In the genomic region with DNA sequence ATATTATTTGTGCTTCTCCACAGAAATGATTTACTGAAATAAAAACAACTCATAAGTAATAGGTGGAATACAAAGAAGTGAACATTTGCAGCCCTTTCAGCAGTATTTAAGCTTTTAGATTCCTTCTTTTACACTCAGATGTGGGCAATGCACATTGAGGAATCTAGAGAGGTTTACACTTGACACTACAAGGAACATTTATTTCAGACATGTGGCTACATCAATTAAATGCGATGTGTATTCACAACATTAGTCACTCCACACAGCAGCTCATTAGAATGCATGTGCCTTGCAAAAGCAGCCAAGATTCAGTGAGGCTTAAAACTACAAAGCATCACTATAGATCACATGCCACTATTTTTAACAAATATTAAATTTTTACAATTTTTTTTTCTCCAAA, we compare ENCODE assay signal across 23 cellular contexts.
A peak's percentile ranks its signal among the peaks of the same experiment; 100 is the strongest.
DNase-seq lines count a peak whose midpoint lies in the region; ATAC-seq, FAIRE-seq and TF ChIP-seq lines count a peak whose summit lies in the region.
"Had no signal": no experiment of that assay in that cellular context is flagged by ENCODE, and none has a peak within 500 bp of the region (broad histone marks: within the 10 kb centered on the region; RNA-seq: fewer than 3 reads in every experiment).

No MANE protein-coding gene starts in this region.

- TF ChIP-seq EP300 in H1 (IDR thresholded peaks at IDR 0.05; ENCODE audit: borderline replicate concordance in 1 of 2, low read depth in 2 of 2, low read length in 2 of 2), result no peak
- TF ChIP-seq EP300 in ovary (IDR thresholded peaks at IDR 0.05), result no peak

- H4K20me1 ChIP-seq in H1 (replicated peaks in 1 of 2; ENCODE audit: control insufficient read depth in 1 of 2, insufficient read depth in 2 of 2, low read length in 2 of 2), result no peaks in the 10 kb centered on the region

- POLR2A ChIA-PET in H1 (lab: Charles Lee; ENCODE audit: partially characterized antibody), result no interaction called here

- no peak overlapping the region for H3K56ac ChIP-seq in H1 (replicated peaks; ENCODE audit: insufficient read length, low read depth, low read length)

- FAIRE-seq in H1 (lab: Jason Lieb, UNC), result no peak
- FAIRE-seq: endometrium had no signal

- H3K4me1 ChIP-seq in H1 (replicated peaks in 1 of 4; ENCODE audit: control insufficient read depth in 3 of 4, insufficient read depth in 4 of 4, low read length in 3 of 4), result peaks cover 0 to 6% (median 3%) of the 10 kb centered on the region in 4 experiments; a peak in 2 of 7 replicates
- H3K4me1 ChIP-seq in ovary (ENCODE audit: insufficient read depth), result no peaks in the 10 kb centered on the region

- no peak overlapping the region for H2BK12ac ChIP-seq in H1 (ENCODE audit: low read depth, low read length)

- ATAC-seq in GM21737 (IDR thresholded peaks at IDR 0.05; ENCODE audit: unreplicated experiment), result no peak
- ATAC-seq in GM21576 (IDR thresholded peaks at IDR 0.05; ENCODE audit: unreplicated experiment), result no peak
- ATAC-seq: gastroesophageal sphincter; left ventricle myocardium superior; stimulated activated memory B cell treated with anti-CD40 and anti-IgM and Interleukin-4, amounts not matched to agents 10 μg/mL and 1 μg/mL and 100 μg/mL, for 72 hours had no signal

- H3K27me3 ChIP-seq in H1 (replicated peaks in 1 of 4; ENCODE audit: control insufficient read depth in 3 of 4, extremely low read depth in 1 of 4, insufficient read depth in 3 of 4, low read length in 3 of 4), result no peaks in the 10 kb centered on the region
- H3K27me3 ChIP-seq in ovary, result no peaks in the 10 kb centered on the region
- H3K27me3 ChIP-seq: gastroesophageal sphincter, spleen had no signal

- peaks cover 8% of the 10 kb centered on the region for H3K9me3 Mint-ChIP-seq in activated T-cell treated with anti-CD3 and anti-CD28 coated beads, Interleukin-2, amount 50 U/mL, for 24 hours
- H3K9me3 Mint-ChIP-seq: H9 had no signal

- H3K27ac ChIP-seq in H1 (ENCODE audit: low read depth, low read length) (no peak overlapping the region), ovary (no peak overlapping the region)
- H3K27ac ChIP-seq: gastroesophageal sphincter, spleen had no signal

- no peak overlapping the region for H3K23ac ChIP-seq in H1 (ENCODE audit: insufficient read length)

- no peaks in the 10 kb centered on the region for H3K27me3 Mint-ChIP-seq in activated T-cell treated with anti-CD3 and anti-CD28 coated beads, Interleukin-2, amount 50 U/mL, for 24 hours
- H3K27me3 Mint-ChIP-seq: stimulated activated memory B cell treated with anti-CD40 and anti-IgM and Interleukin-4, amounts not matched to agents 10 μg/mL and 1 μg/mL and 100 μg/mL, for 72 hours had no signal

- TF ChIP-seq RAD21 in H1 (IDR thresholded peaks at IDR 0.05 in 1 of 2, conservative IDR thresholded peaks at IDR 0.05 in 1 of 2; ENCODE audit: low read depth in 2 of 2, low read length in 2 of 2), result no peak

- no peak overlapping the region for H2AK5ac ChIP-seq in H1 (ENCODE audit: low read depth, low read length)

- peaks cover 2% of the 10 kb centered on the region; the same call in 1 of the 2 replicates for H3K23me2 ChIP-seq in H1 (ENCODE audit: low read depth, low read length)

- H3K27ac Mint-ChIP-seq in activated T-cell treated with anti-CD3 and anti-CD28 coated beads, Interleukin-2, amount 50 U/mL, for 24 hours, result peak overlapping the region; percentile 35
- H3K27ac Mint-ChIP-seq: stimulated activated memory B cell treated with anti-CD40 and anti-IgM and Interleukin-4, amounts not matched to agents 10 μg/mL and 1 μg/mL and 100 μg/mL, for 72 hours; T-helper 1 cell treated with Interleukin-12 subunit alpha and Interleukin-12 subunit beta and Interleukin-4 antibody, amounts not matched to agents 30 μg/mL and 1 μg/mL, for 36 hours had no signal

- H2AFZ ChIP-seq in H1 (ENCODE audit: low read length), result no peak overlapping the region

- H3K4ac ChIP-seq in H1 (replicated peaks; ENCODE audit: insufficient read length, low read depth, low read length), result peak overlapping the region; percentile 66

- H3K4me3 ChIP-seq in H1 (ENCODE audit: extremely low read depth in 1 of 4, insufficient read depth in 2 of 4, low read depth in 3 of 4, low read length in 4 of 4) (no peak overlapping the region), ovary (no peak overlapping the region)
- H3K4me3 ChIP-seq: gastroesophageal sphincter, spleen had no signal

- no peaks in the 10 kb centered on the region for H3K79me2 ChIP-seq in H1 (ENCODE audit: control insufficient read depth in 1 of 2, insufficient read depth in 2 of 2, low read length in 2 of 2)

- no peak overlapping the region for H4K91ac ChIP-seq in H1 (replicated peaks; ENCODE audit: insufficient read length, low read length)

- H2BK20ac ChIP-seq in H1 (ENCODE audit: low read length), result no peak overlapping the region

- no peak overlapping the region for H2BK5ac ChIP-seq in H1 (ENCODE audit: low read depth, low read length)

- no peak overlapping the region for H3K9ac ChIP-seq in H1 (replicated peaks in 1 of 4; ENCODE audit: extremely low read depth in 1 of 4, low read depth in 3 of 4, low read length in 3 of 4)

- H3K18ac ChIP-seq in H1 (ENCODE audit: extremely low read depth, low read length), result no peak overlapping the region

- intact Hi-C loops in ovary (cut with DNase I), result no loop called here

- no peak overlapping the region for H2BK120ac ChIP-seq in H1 (replicated peaks; ENCODE audit: low read depth, low read length)

- no peaks in the 10 kb centered on the region for H3K79me1 ChIP-seq in H1 (ENCODE audit: low read depth, low read length)

- CTCF ChIA-PET in H1 (lab: Charles Lee; ENCODE audit: partially characterized antibody), result interaction anchor here (1.0 to 1.4 kb wide), 2 partner anchors 11 to 48 kb away, joined by 3 read pairs; no protein-coding TSS in a partner anchor

- peaks cover 61% of the 10 kb centered on the region for H3K36me3 Mint-ChIP-seq in activated T-cell treated with anti-CD3 and anti-CD28 coated beads, Interleukin-2, amount 50 U/mL, for 24 hours (ENCODE audit: low read depth)
- H3K36me3 Mint-ChIP-seq: stimulated activated memory B cell treated with anti-CD40 and anti-IgM and Interleukin-4, amounts not matched to agents 10 μg/mL and 1 μg/mL and 100 μg/mL, for 72 hours had no signal

- no peak for TF ChIP-seq CTCF in H1 (IDR thresholded peaks at IDR 0.05; ENCODE audit: control extremely low read depth in 1 of 3, insufficient read depth in 1 of 3, low read depth in 1 of 3, low read length in 3 of 3)
- no peak for TF ChIP-seq CTCF in ovary (IDR thresholded peaks at IDR 0.05)

- no peak overlapping the region for H3K14ac ChIP-seq in H1 (ENCODE audit: insufficient read length)

- WGBS in H1 (ENCODE audit: extremely low coverage in 1 of 2, insufficient coverage in 1 of 2, insufficient read length in 1 of 2, insufficient replicate concordance in 2 of 2, low coverage in 1 of 2, low lambda C conversion rate in 2 of 2, missing lambda C conversion rate in 1 of 2), 2 experiments, result 83% methylated on average over 1 of the region's 1 CpG; no CpG with 5 or more reads in 1 of the 2 experiments
- 39 to 51% (median 43%) methylated on average over 1 of the region's 1 CpG for WGBS in ovary, 3 donors

- no peak for DNase-seq in activated T-cell treated with anti-CD3 and anti-CD28 coated beads, Interleukin-2, amount 50 U/mL, for 24 hours
- DNase-seq in activated T-cell treated with anti-CD3 and anti-CD28 coated beads for 4 hours, result no peak
- peak; percentile 61 for DNase-seq in LHCN-M2 (ENCODE audit: low read depth)
- no peak for DNase-seq in H1 (ENCODE audit: low read depth in 1 of 2, low spot score in 2 of 2)
- DNase-seq in renal cortical epithelial cell (ENCODE audit: low read depth), result peak; percentile 90
- DNase-seq in ovary, result no peak
- DNase-seq: activated CD4-positive, CD25-positive, alpha-beta regulatory T cell; activated CD8-positive, alpha-beta memory T cell treated with anti-CD3 and anti-CD28 coated beads, Interleukin-2, amount 50 U/mL, for 48 hours; Caco-2; cerebellar nuclear complex; H9; Karpas-422; left ventricle myocardium superior; NCI-H1436; NCI-H345; SHP77; spleen had no signal

- H4K5ac ChIP-seq in H1 (ENCODE audit: insufficient read length, low read depth, low read length), result no peak overlapping the region

- H3K4me2 ChIP-seq in H1 (ENCODE audit: insufficient read depth in 1 of 2, low read depth in 2 of 2, low read length in 2 of 2), result no peak overlapping the region

- H3K36me3 ChIP-seq in H1 (ENCODE audit: control insufficient read depth in 2 of 4, insufficient read depth in 4 of 4, low read length in 3 of 4) (no peaks in the 10 kb centered on the region), ovary (no peaks in the 10 kb centered on the region)
- H3K36me3 ChIP-seq: gastroesophageal sphincter, spleen had no signal

- H3K4me3 Mint-ChIP-seq in activated T-cell treated with anti-CD3 and anti-CD28 coated beads, Interleukin-2, amount 50 U/mL, for 24 hours, result no peak overlapping the region
- H3K4me3 Mint-ChIP-seq: H9; stimulated activated memory B cell treated with anti-CD40 and anti-IgM and Interleukin-4, amounts not matched to agents 10 μg/mL and 1 μg/mL and 100 μg/mL, for 72 hours; T-helper 1 cell treated with Interleukin-12 subunit alpha and Interleukin-12 subunit beta and Interleukin-4 antibody, amounts not matched to agents 30 μg/mL and 1 μg/mL, for 36 hours had no signal

- no peak overlapping the region for H4K8ac ChIP-seq in H1 (ENCODE audit: extremely low read depth, insufficient read depth, low read length)

- no peak for TF ChIP-seq POLR2A in H1 (IDR thresholded peaks at IDR 0.05; ENCODE audit: control extremely low read depth in 1 of 2, low read depth in 2 of 2, low read length in 2 of 2)
- TF ChIP-seq POLR2A in ovary (IDR thresholded peaks at IDR 0.05), result no peak

- no peaks in the 10 kb centered on the region for H3K9me3 ChIP-seq in H1 (ENCODE audit: insufficient read depth in 2 of 2, low read depth in 1 of 2, low read length in 1 of 2)
- no peaks in the 10 kb centered on the region for H3K9me3 ChIP-seq in ovary
- H3K9me3 ChIP-seq: Caco-2, gastroesophageal sphincter, spleen had no signal

- peaks cover 78% of the 10 kb centered on the region for H3K4me1 Mint-ChIP-seq in activated T-cell treated with anti-CD3 and anti-CD28 coated beads, Interleukin-2, amount 50 U/mL, for 24 hours (ENCODE audit: low read depth)
- H3K4me1 Mint-ChIP-seq: stimulated activated memory B cell treated with anti-CD40 and anti-IgM and Interleukin-4, amounts not matched to agents 10 μg/mL and 1 μg/mL and 100 μg/mL, for 72 hours had no signal

- H2BK15ac ChIP-seq in H1 (ENCODE audit: low read length), result no peak overlapping the region

TF ChIP-seq in H1, 55 proteins besides CTCF, POLR2A, EP300 and RAD21:
- TF ChIP-seq JUND (IDR thresholded peaks at IDR 0.05; ENCODE audit: low read length) (no peak), EZH2 (IDR thresholded peaks at IDR 0.05; ENCODE audit: low read depth, low read length, severe bottlenecking) (no peak), BRCA1 (IDR thresholded peaks at IDR 0.05; ENCODE audit: low read depth, low read length) (no peak), SRF (IDR thresholded peaks at IDR 0.05; ENCODE audit: low read depth, low read length) (no peak), HDAC6 (IDR thresholded peaks at IDR 0.05; ENCODE audit: low read depth, low read length) (no peak), CBX8 (IDR thresholded peaks at IDR 0.05; ENCODE audit: borderline replicate concordance, low read depth, low read length) (no peak)

Comparison
In these comparisons a context has a peak if more than half of its experiments do, and no peak if none do; other contexts are left out.
1. DNase-seq: peak in LHCN-M2 (single experiment) and renal cortical epithelial cell (single experiment); none in activated T-cell treated with anti-CD3 and anti-CD28 coated beads, Interleukin-2, amount 50 U/mL, for 24 hours (single experiment), activated T-cell treated with anti-CD3 and anti-CD28 coated beads for 4 hours (single experiment), H1 (0 of 2) and ovary (0 of 5).